1 cellular context compared by ENCODE assay signal in genomic region chr7:135692055-135692454, GRCh38.
TF ChIP-seq lines count a peak whose summit lies in the region.

No MANE protein-coding gene starts in this region.

TF ChIP-seq in IMR-90, 13 proteins besides CTCF, POLR2A, EP300 and RAD21 (continued from another document):
- TF ChIP-seq, protein P1, sequence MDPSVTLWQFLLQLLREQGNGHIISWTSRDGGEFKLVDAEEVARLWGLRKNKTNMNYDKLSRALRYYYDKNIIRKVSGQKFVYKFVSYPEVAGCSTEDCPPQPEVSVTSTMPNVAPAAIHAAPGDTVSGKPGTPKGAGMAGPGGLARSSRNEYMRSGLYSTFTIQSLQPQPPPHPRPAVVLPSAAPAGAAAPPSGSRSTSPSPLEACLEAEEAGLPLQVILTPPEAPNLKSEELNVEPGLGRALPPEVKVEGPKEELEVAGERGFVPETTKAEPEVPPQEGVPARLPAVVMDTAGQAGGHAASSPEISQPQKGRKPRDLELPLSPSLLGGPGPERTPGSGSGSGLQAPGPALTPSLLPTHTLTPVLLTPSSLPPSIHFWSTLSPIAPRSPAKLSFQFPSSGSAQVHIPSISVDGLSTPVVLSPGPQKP (IDR thresholded peaks at IDR 0.05; ENCODE audit: borderline replicate concordance, low read depth, low read length), result no peak
- TF ChIP-seq MAFK (IDR thresholded peaks at IDR 0.05; ENCODE audit: low read depth, low read length) (no peak), MXI1 (IDR thresholded peaks at IDR 0.05; ENCODE audit: borderline replicate concordance, low read depth, low read length) (no peak), FOS (IDR thresholded peaks at IDR 0.05; ENCODE audit: low read depth, low read length) (no peak), SMC3 (IDR thresholded peaks at IDR 0.05; ENCODE audit: low read depth, low read length) (no peak), MAZ (IDR thresholded peaks at IDR 0.05; ENCODE audit: borderline replicate concordance, low read depth, low read length) (no peak), CEBPB (IDR thresholded peaks at IDR 0.05; ENCODE audit: low read depth, low read length) (no peak), BHLHE40 (IDR thresholded peaks at IDR 0.05; ENCODE audit: low read depth, low read length) (no peak), USF2 (IDR thresholded peaks at IDR 0.05; ENCODE audit: low read depth, low read length) (no peak), RCOR1 (IDR thresholded peaks at IDR 0.05; ENCODE audit: insufficient replicate concordance, low read length) (no peak), RFX5 (IDR thresholded peaks at IDR 0.05; ENCODE audit: low read depth, low read length) (no peak), CHD1 (IDR thresholded peaks at IDR 0.05; ENCODE audit: low read depth, low read length) (no peak)
